Comparison of ENCODE assay signal across 31 cellular contexts in genomic region chr2:6294791-6295190, GRCh38.
"Had no signal": no experiment of that assay in that cellular context is flagged by ENCODE, and none has a peak within 500 bp of the region (broad histone marks: within the 10 kb centered on the region; RNA-seq: fewer than 3 reads in every experiment).

No MANE protein-coding gene starts in this region.

- H3K27me3 Mint-ChIP-seq: progenitor cell of endocrine pancreas; stimulated activated memory B cell treated with anti-CD40 and anti-IgM and Interleukin-4, amounts not matched to agents 10 μg/mL and 1 μg/mL and 100 μg/mL, for 72 hours; stimulated activated naive CD8-positive, alpha-beta T cell treated with anti-CD3 and anti-CD28 coated beads, Interleukin-15, amount 100 ng/mL, for 72 hours; type B pancreatic cell had no signal

- H3K4me1 Mint-ChIP-seq: naive thymus-derived CD8-positive, alpha-beta T cell; nephron; stimulated activated naive CD8-positive, alpha-beta T cell treated with anti-CD3 and anti-CD28 coated beads, Interleukin-15, amount 100 ng/mL, for 72 hours had no signal

- DNase-seq: naive thymus-derived CD8-positive, alpha-beta T cell; occipital lobe; ovary; posterior cingulate gyrus; psoas muscle; right cardiac atrium; spleen; stimulated activated CD4-positive, alpha-beta T cell treated with anti-CD3 and anti-CD28 coated beads, Interleukin-12 subunit alpha, Interleukin-12 subunit beta, amount 100 ng/mL, for 4 hours; stimulated activated CD4-positive, alpha-beta T cell treated with anti-CD3 and anti-CD28 coated beads, Interleukin-1b, Interleukin-23, amount 100 ng/mL, for 48 hours; stimulated activated CD4-positive, alpha-beta T cell treated with anti-CD3 and anti-CD28 coated beads, Interleukin-4, amount 100 ng/mL, for 1 hour; stimulated activated CD4-positive, alpha-beta T cell treated with anti-CD3 and anti-CD28 coated beads, Interleukin-4, amount 100 ng/mL, for 4 hours; stimulated activated CD8-positive, alpha-beta memory T cell treated with anti-CD3 and anti-CD28 coated beads, Interleukin-4, amount 100 ng/mL, for 48 hours; stimulated activated naive CD4-positive, alpha-beta T cell; stimulated activated naive CD8-positive, alpha-beta T cell treated with anti-CD3 and anti-CD28 coated beads, Interleukin-15, amount 100 ng/mL, for 72 hours; stimulated activated naive CD8-positive, alpha-beta T cell treated with anti-CD3 and anti-CD28 coated beads, Interleukin-15, Interleukin-2, amounts not matched to agents 100 U/mL and 50 U/mL, for 24 hours; substantia nigra; testis; tibial artery; transverse colon; upper lobe of right lung; uterus had no signal

- H3K4me1 ChIP-seq: neural progenitor cell, parathyroid adenoma, psoas muscle, suprapubic skin, testis, tibial artery, transverse colon, upper lobe of right lung, uterus had no signal

- H3K27ac ChIP-seq: neural progenitor cell, ovary, parathyroid adenoma, psoas muscle, skin epidermis, spleen, suprapubic skin, testis, tibial artery, transverse colon, upper lobe of right lung, uterus had no signal

- H3K27me3 ChIP-seq: neural progenitor cell, ovary, spleen, suprapubic skin, testis, tibial artery, transverse colon, upper lobe of right lung, uterus had no signal

- H3K4me2 ChIP-seq: neural progenitor cell, smooth muscle cell had no signal

- H3K9me3 ChIP-seq: psoas muscle, suprapubic skin, testis, tibial artery, transverse colon, upper lobe of right lung, uterus had no signal

- H3K79me2 ChIP-seq: parathyroid adenoma had no signal

- ATAC-seq: naive thymus-derived CD8-positive, alpha-beta T cell; psoas muscle; right cardiac atrium; sciatic nerve; stimulated activated memory B cell treated with anti-CD40 and anti-IgM and Interleukin-4, amounts not matched to agents 10 μg/mL and 1 μg/mL and 100 μg/mL, for 72 hours; stimulated activated naive CD8-positive, alpha-beta T cell treated with anti-CD3 and anti-CD28 coated beads, Interleukin-15, amount 100 ng/mL, for 72 hours; stimulated activated naive CD8-positive, alpha-beta T cell treated with anti-CD3 and anti-CD28 coated beads, Interleukin-15, Interleukin-2, amounts not matched to agents 100 U/mL and 50 U/mL, for 24 hours; upper lobe of right lung had no signal

- H3K36me3 Mint-ChIP-seq: neural progenitor cell, type B pancreatic cell had no signal

- H2AFZ ChIP-seq: neural progenitor cell, parathyroid adenoma had no signal

- H3K9me3 Mint-ChIP-seq: type B pancreatic cell had no signal

- H3K36me3 ChIP-seq: neural progenitor cell, ovary, spleen, suprapubic skin, tibial artery, transverse colon, upper lobe of right lung, uterus had no signal

- H3K4me3 Mint-ChIP-seq: naive thymus-derived CD8-positive, alpha-beta T cell; nephron; neural progenitor cell; stimulated activated memory B cell treated with anti-CD40 and anti-IgM and Interleukin-4, amounts not matched to agents 10 μg/mL and 1 μg/mL and 100 μg/mL, for 72 hours; stimulated activated naive CD8-positive, alpha-beta T cell treated with anti-CD3 and anti-CD28 coated beads, Interleukin-15, amount 100 ng/mL, for 72 hours; type B pancreatic cell had no signal

- H3K9ac ChIP-seq: neural progenitor cell, parathyroid adenoma had no signal

- H3K4me3 ChIP-seq: neural progenitor cell, ovary, psoas muscle, skin epidermis, smooth muscle cell, spleen, suprapubic skin, testis, tibial artery, transverse colon, upper lobe of right lung, uterus had no signal

- H3K27ac Mint-ChIP-seq: naive thymus-derived CD8-positive, alpha-beta T cell; nephron; neural progenitor cell; progenitor cell of endocrine pancreas; stimulated activated memory B cell treated with anti-CD40 and anti-IgM and Interleukin-4, amounts not matched to agents 10 μg/mL and 1 μg/mL and 100 μg/mL, for 72 hours; type B pancreatic cell had no signal
